ENCODE assay signal across 23 cellular contexts in genomic region chr3:139481116-139481515, GRCh38. TPM values are rescaled to one million over a fixed set of nuclear protein-coding genes. Genes with fewer than 3 reads are reported as not detected.
"Had no signal": no experiment of that assay in that cellular context is flagged by ENCODE, and none has a peak within 500 bp of the region (broad histone marks: within the 10 kb centered on the region; RNA-seq: fewer than 3 reads in every experiment).

No MANE protein-coding gene starts in this region.

- H3K27ac Mint-ChIP-seq: activated B cell treated with CpG ODN at 0.5 μM for 24 hours; activated CD4-positive, alpha-beta memory T cell treated with anti-CD3 and anti-CD28 coated beads, Interleukin-2, amount 10 ng/mL, durations not matched to agents 7 days and 5 days; activated CD8-positive, alpha-beta memory T cell treated with anti-CD3 and anti-CD28 coated beads, Interleukin-2, amount 10 ng/mL, durations not matched to agents 7 days and 5 days; activated naive CD8-positive, alpha-beta T cell treated with anti-CD3 and anti-CD28 coated beads for 36 hours; natural killer cell; stimulated activated naive B cell treated with anti-CD40 and anti-IgM and Interleukin-4, amounts not matched to agents 10 μg/mL and 1 μg/mL and 100 μg/mL, for 72 hours; T-helper 2 cell treated with Interferon-gamma antibody and Interleukin-4, amounts not matched to agents 5 μg/mL and 100 μg/mL, for 36 hours had no signal

- ATAC-seq: activated CD8-positive, alpha-beta memory T cell treated with anti-CD3 and anti-CD28 coated beads, Interleukin-2, amount 10 ng/mL, durations not matched to agents 7 days and 5 days; gastroesophageal sphincter; heart right ventricle; natural killer cell; stimulated activated naive B cell treated with anti-CD40 and anti-IgM and Interleukin-4, amounts not matched to agents 10 μg/mL and 1 μg/mL and 100 μg/mL, for 72 hours had no signal

- H3K36me3 Mint-ChIP-seq: activated CD8-positive, alpha-beta memory T cell treated with anti-CD3 and anti-CD28 coated beads, Interleukin-2, amount 10 ng/mL, durations not matched to agents 7 days and 5 days; activated naive CD8-positive, alpha-beta T cell treated with anti-CD3 and anti-CD28 coated beads for 36 hours; natural killer cell; stimulated activated naive B cell treated with anti-CD40 and anti-IgM and Interleukin-4, amounts not matched to agents 10 μg/mL and 1 μg/mL and 100 μg/mL, for 72 hours had no signal

- H3K27me3 Mint-ChIP-seq: activated B cell treated with CpG ODN at 0.5 μM for 24 hours; activated naive CD8-positive, alpha-beta T cell treated with anti-CD3 and anti-CD28 coated beads for 36 hours had no signal

- H3K4me3 Mint-ChIP-seq: activated B cell treated with CpG ODN at 0.5 μM for 24 hours; activated CD4-positive, alpha-beta memory T cell treated with anti-CD3 and anti-CD28 coated beads, Interleukin-2, amount 10 ng/mL, durations not matched to agents 7 days and 5 days; activated CD8-positive, alpha-beta memory T cell treated with anti-CD3 and anti-CD28 coated beads, Interleukin-2, amount 10 ng/mL, durations not matched to agents 7 days and 5 days; activated naive CD8-positive, alpha-beta T cell treated with anti-CD3 and anti-CD28 coated beads for 36 hours; natural killer cell; stimulated activated naive B cell treated with anti-CD40 and anti-IgM and Interleukin-4, amounts not matched to agents 10 μg/mL and 1 μg/mL and 100 μg/mL, for 72 hours; T-helper 2 cell treated with Interferon-gamma antibody and Interleukin-4, amounts not matched to agents 5 μg/mL and 100 μg/mL, for 36 hours had no signal

- DNase-seq: activated B cell treated with CpG ODN at 0.5 μM for 24 hours; activated CD4-positive, alpha-beta memory T cell treated with anti-CD3 and anti-CD28 coated beads, Interleukin-2, amount 10 ng/mL, durations not matched to agents 7 days and 5 days; activated CD4-positive, alpha-beta T cell treated with anti-CD3 and anti-CD28 coated beads for 4 hours; activated CD8-positive, alpha-beta memory T cell treated with anti-CD3 and anti-CD28 coated beads, Interleukin-2, amount 10 ng/mL, durations not matched to agents 7 days and 5 days; activated naive CD4-positive, alpha-beta T cell; activated naive CD8-positive, alpha-beta T cell treated with anti-CD3 and anti-CD28 coated beads for 36 hours; amygdala; brain microvascular endothelial cell; central memory CD4-positive, alpha-beta T cell; colonic mucosa; erythroblast; heart right ventricle; mesenchymal stem cell; natural killer cell; sigmoid colon; spleen; stimulated activated naive B cell treated with anti-CD40 and anti-IgM and Interleukin-4, amounts not matched to agents 10 μg/mL and 1 μg/mL and 100 μg/mL, for 72 hours; upper lobe of right lung had no signal

- H3K9me3 ChIP-seq: colonic mucosa, gastroesophageal sphincter, pancreas, sigmoid colon, spleen, upper lobe of right lung had no signal

- H3K4me1 Mint-ChIP-seq: activated B cell treated with CpG ODN at 0.5 μM for 24 hours; activated CD4-positive, alpha-beta memory T cell treated with anti-CD3 and anti-CD28 coated beads, Interleukin-2, amount 10 ng/mL, durations not matched to agents 7 days and 5 days; activated CD8-positive, alpha-beta memory T cell treated with anti-CD3 and anti-CD28 coated beads, Interleukin-2, amount 10 ng/mL, durations not matched to agents 7 days and 5 days; activated naive CD8-positive, alpha-beta T cell treated with anti-CD3 and anti-CD28 coated beads for 36 hours; natural killer cell; stimulated activated naive B cell treated with anti-CD40 and anti-IgM and Interleukin-4, amounts not matched to agents 10 μg/mL and 1 μg/mL and 100 μg/mL, for 72 hours had no signal

- H3K4me3 ChIP-seq: colonic mucosa, gastroesophageal sphincter, heart right ventricle, pancreas, sigmoid colon, spleen, upper lobe of right lung had no signal

- H3K9me3 Mint-ChIP-seq: activated CD4-positive, alpha-beta memory T cell treated with anti-CD3 and anti-CD28 coated beads, Interleukin-2, amount 10 ng/mL, durations not matched to agents 7 days and 5 days; activated naive CD8-positive, alpha-beta T cell treated with anti-CD3 and anti-CD28 coated beads for 36 hours; natural killer cell; stimulated activated naive B cell treated with anti-CD40 and anti-IgM and Interleukin-4, amounts not matched to agents 10 μg/mL and 1 μg/mL and 100 μg/mL, for 72 hours; T-helper 2 cell treated with Interferon-gamma antibody and Interleukin-4, amounts not matched to agents 5 μg/mL and 100 μg/mL, for 36 hours had no signal

RNA-seq across cellular contexts. Expression of gene RBP2, which starts 4.8 kb away (rescaled TPM):
- total RNA-seq: activated B cell treated with CpG ODN at 0.5 μM for 24 hours; activated CD4-positive, alpha-beta memory T cell treated with anti-CD3 and anti-CD28 coated beads, Interleukin-2, amount 10 ng/mL, durations not matched to agents 7 days and 5 days; activated CD8-positive, alpha-beta memory T cell treated with anti-CD3 and anti-CD28 coated beads, Interleukin-2, amount 10 ng/mL, durations not matched to agents 7 days and 5 days; activated naive CD8-positive, alpha-beta T cell treated with anti-CD3 and anti-CD28 coated beads for 36 hours; gastroesophageal sphincter; heart right ventricle; lower leg skin; natural killer cell; pulmonary artery endothelial cell; sigmoid colon; spleen had no signal

RNA-seq across cellular contexts. Expression of gene RBP1, which starts 58.4 kb away (rescaled TPM):
- total RNA-seq: activated B cell treated with CpG ODN at 0.5 μM for 24 hours; activated CD4-positive, alpha-beta memory T cell treated with anti-CD3 and anti-CD28 coated beads, Interleukin-2, amount 10 ng/mL, durations not matched to agents 7 days and 5 days; activated CD8-positive, alpha-beta memory T cell treated with anti-CD3 and anti-CD28 coated beads, Interleukin-2, amount 10 ng/mL, durations not matched to agents 7 days and 5 days; activated naive CD8-positive, alpha-beta T cell treated with anti-CD3 and anti-CD28 coated beads for 36 hours; natural killer cell had no signal
